In genomic region chr6:143268439-143268838, GRCh38 we compare ENCODE assay signal across 30 cellular contexts.
"Had no signal": no experiment of that assay in that cellular context is flagged by ENCODE, and none has a peak within 500 bp of the region (broad histone marks: within the 10 kb centered on the region; RNA-seq: fewer than 3 reads in every experiment).

No MANE protein-coding gene starts in this region.

- H3K36me3 ChIP-seq: brain microvascular endothelial cell, breast epithelium had no signal

- H3K4me1 ChIP-seq: body of pancreas, breast epithelium had no signal

- DNase-seq: activated B cell treated with CpG ODN at 0.5 μM for 24 hours; activated CD4-positive, alpha-beta memory T cell treated with anti-CD3 and anti-CD28 coated beads, Interleukin-2, amount 10 ng/mL, durations not matched to agents 7 days and 5 days; activated CD4-positive, alpha-beta T cell treated with anti-CD3 and anti-CD28 coated beads for 4 hours; activated CD4-positive, alpha-beta T cell treated with anti-CD3 and anti-CD28 coated beads, Interleukin-2, amount 10 ng/mL, durations not matched to agents 24 days and 14 days; activated CD4-positive, alpha-beta T cell treated with anti-CD3 and anti-CD28 coated beads, Interleukin-2, amount 50 U/mL, for 48 hours; activated CD4-positive, CD25-positive, alpha-beta regulatory T cell treated with anti-CD3 and anti-CD28 coated beads, Interleukin-2, amount 50 U/mL, for 72 hours; activated CD8-positive, alpha-beta memory T cell treated with anti-CD3 and anti-CD28 coated beads for 24 hours; activated CD8-positive, alpha-beta memory T cell treated with anti-CD3 and anti-CD28 coated beads, Interleukin-2, amount 10 ng/mL, durations not matched to agents 7 days and 5 days; activated CD8-positive, alpha-beta memory T cell treated with anti-CD3 and anti-CD28 coated beads, Interleukin-2, amount 50 U/mL, for 48 hours; activated CD8-positive, alpha-beta T cell treated with anti-CD3 and anti-CD28 coated beads, Interleukin-2, amount 10 ng/mL, durations not matched to agents 7 days and 5 days; activated effector memory CD4-positive, alpha-beta T cell treated with Interleukin-2 at 50 U/mL for 16 hours; activated gamma-delta T cell; activated naive CD4-positive, alpha-beta T cell treated with anti-CD3 and anti-CD28 coated beads, Interleukin-2, amount 10 ng/mL, durations not matched to agents 7 days and 5 days; activated naive CD4-positive, alpha-beta T cell treated with Interleukin-2 at 50 U/mL for 16 hours; activated naive CD8-positive, alpha-beta T cell treated with anti-CD3 and anti-CD28 coated beads, Interleukin-2, amount 10 ng/mL, durations not matched to agents 7 days and 5 days; activated naive CD8-positive, alpha-beta T cell treated with anti-CD3 and anti-CD28 coated beads, Interleukin-2, amount 50 U/mL, for 24 hours; activated T-cell treated with anti-CD3 and anti-CD28 coated beads, Interleukin-2, amount 50 U/mL, for 24 hours; activated T-cell treated with anti-CD3 and anti-CD28 coated beads, Interleukin-2, amount 50 U/mL, for 48 hours; amygdala; anterior cingulate cortex; body of pancreas; brain microvascular endothelial cell; central memory CD4-positive, alpha-beta T cell; T-helper 1 cell; T-helper 2 cell; T-helper 9 cell had no signal

- H3K27ac ChIP-seq: body of pancreas, brain microvascular endothelial cell, breast epithelium, VCaP had no signal

- H3K9me3 ChIP-seq: body of pancreas, breast epithelium had no signal

- ATAC-seq: activated CD8-positive, alpha-beta memory T cell treated with anti-CD3 and anti-CD28 coated beads, Interleukin-2, amount 10 ng/mL, durations not matched to agents 7 days and 5 days; activated CD8-positive, alpha-beta T cell treated with anti-CD3 and anti-CD28 coated beads, Interleukin-2, amount 10 ng/mL, durations not matched to agents 7 days and 5 days; activated naive CD8-positive, alpha-beta T cell treated with anti-CD3 and anti-CD28 coated beads, Interleukin-2, amount 50 U/mL, for 24 hours; body of pancreas had no signal

- H3K4me3 ChIP-seq: body of pancreas, breast epithelium had no signal

- H3K27me3 ChIP-seq: body of pancreas, brain microvascular endothelial cell, breast epithelium had no signal

- FAIRE-seq: astrocyte, TTC549 had no signal
